ENCODE assay signal across 8 cellular contexts in the genomic region with DNA sequence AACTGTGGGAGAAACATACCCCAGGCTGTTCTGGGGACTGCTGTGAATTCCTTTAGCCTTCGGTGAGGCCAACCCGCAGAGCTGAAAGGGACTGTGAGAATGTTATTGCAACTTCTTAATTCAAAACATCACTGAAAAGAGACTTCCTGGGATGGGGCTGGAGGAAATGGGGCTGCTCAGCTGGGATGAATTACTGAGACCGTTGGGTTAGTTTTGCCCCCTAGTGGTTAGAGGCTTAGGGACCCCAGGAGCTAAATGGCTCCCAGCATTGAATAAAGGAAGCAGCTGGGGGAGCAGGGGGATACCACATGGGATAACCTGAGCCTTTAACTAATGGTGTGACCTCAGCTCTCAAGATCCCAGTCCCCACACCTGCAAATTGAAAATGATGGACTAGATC.
DNase-seq lines count a peak whose midpoint lies in the region; ATAC-seq and TF ChIP-seq lines count a peak whose summit lies in the region.

No MANE protein-coding gene starts in this region.

- no peaks in the 10 kb centered on the region for H3K9me3 ChIP-seq in left ventricle myocardium inferior (replicated peaks)

- peak; percentile 56 for TF ChIP-seq CTCF in left ventricle myocardium inferior (IDR thresholded peaks at IDR 0.05; ENCODE audit: borderline replicate concordance)

- no peaks in the 10 kb centered on the region for H3K36me3 ChIP-seq in left ventricle myocardium inferior

- DNase-seq in left ventricle myocardium inferior (no peak), left ventricle myocardium superior (no peak), NCI-H1092 (lab: John Stamatoyannopoulos, UW) (peak; percentile 10), ecto neural progenitor cell (ENCODE audit: low spot score) (peak; percentile 51), DMS153 (lab: John Stamatoyannopoulos, UW) (no peak), NCI-H2196 treated with DMSO at 0.1 percent for 48 hours (lab: John Stamatoyannopoulos, UW; ENCODE audit: unreplicated experiment) (no peak), GOT3 (lab: John Stamatoyannopoulos, UW) (no peak)
- no peak for DNase-seq in activated naive CD8-positive, alpha-beta T cell treated with anti-CD3 and anti-CD28 coated beads for 36 hours

- no peak overlapping the region for H3K4me3 Mint-ChIP-seq in activated naive CD8-positive, alpha-beta T cell treated with anti-CD3 and anti-CD28 coated beads for 36 hours

- H3K4me1 Mint-ChIP-seq in activated naive CD8-positive, alpha-beta T cell treated with anti-CD3 and anti-CD28 coated beads for 36 hours = no peaks in the 10 kb centered on the region

- peaks cover 4% of the 10 kb centered on the region for H3K27me3 ChIP-seq in left ventricle myocardium inferior (ENCODE audit: low read depth)

- H3K4me1 ChIP-seq in left ventricle myocardium inferior = no peaks in the 10 kb centered on the region

- H3K36me3 Mint-ChIP-seq in activated naive CD8-positive, alpha-beta T cell treated with anti-CD3 and anti-CD28 coated beads for 36 hours = no peaks in the 10 kb centered on the region

- H3K27ac ChIP-seq in left ventricle myocardium inferior (replicated peaks) = no peak overlapping the region

- no peaks in the 10 kb centered on the region for H3K27me3 Mint-ChIP-seq in activated naive CD8-positive, alpha-beta T cell treated with anti-CD3 and anti-CD28 coated beads for 36 hours

- no peak overlapping the region for H3K27ac Mint-ChIP-seq in activated naive CD8-positive, alpha-beta T cell treated with anti-CD3 and anti-CD28 coated beads for 36 hours

- intact Hi-C loops in left ventricle myocardium inferior (cut with micrococcal nuclease) (no loop called here), left ventricle myocardium superior (cut with micrococcal nuclease) (no loop called here)

- ATAC-seq in left ventricle myocardium superior = no peak

- no peaks in the 10 kb centered on the region for H3K9me3 Mint-ChIP-seq in activated naive CD8-positive, alpha-beta T cell treated with anti-CD3 and anti-CD28 coated beads for 36 hours

- no peak overlapping the region for H3K4me3 ChIP-seq in left ventricle myocardium inferior

Comparison
In these comparisons a context has a peak if more than half of its experiments do, and no peak if none do; other contexts are left out.
1. DNase-seq: peak in NCI-H1092 (single experiment) and ecto neural progenitor cell (single experiment); none in left ventricle myocardium inferior (single experiment), left ventricle myocardium superior (single experiment), DMS153 (single experiment), NCI-H2196 treated with DMSO at 0.1 percent for 48 hours (single experiment), activated naive CD8-positive, alpha-beta T cell treated with anti-CD3 and anti-CD28 coated beads for 36 hours (single experiment) and GOT3 (single experiment).